Comparison of ENCODE assay signal across 22 cellular contexts in the genomic region with DNA sequence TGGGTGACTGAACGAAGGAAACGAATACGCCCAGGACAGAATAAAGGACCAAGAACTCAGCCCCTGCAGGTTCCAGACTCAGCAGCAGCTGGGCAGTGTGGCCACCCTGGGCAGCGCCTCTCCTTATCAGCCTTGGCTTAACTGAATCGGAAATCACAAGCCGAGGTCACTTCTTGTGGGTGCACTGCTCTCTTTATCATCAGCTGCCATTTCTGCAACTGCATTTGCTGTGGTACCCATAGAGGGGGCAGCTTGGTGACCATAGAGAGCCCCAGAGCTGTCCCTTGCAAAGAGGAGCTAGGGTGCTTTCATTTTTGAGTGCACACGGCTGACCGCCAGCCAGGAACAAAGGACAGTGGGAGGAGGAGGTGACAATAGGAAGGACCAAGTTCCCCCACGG. TPM values are rescaled to one million over a fixed set of nuclear protein-coding genes. Genes with fewer than 3 reads are reported as not detected.
DNase-seq lines count a peak whose midpoint lies in the region; ATAC-seq, FAIRE-seq and TF ChIP-seq lines count a peak whose summit lies in the region.
"Had no signal": no experiment of that assay in that cellular context is flagged by ENCODE, and none has a peak within 500 bp of the region (broad histone marks: within the 10 kb centered on the region; RNA-seq: fewer than 3 reads in every experiment).

No MANE protein-coding gene starts in this region.

- H4K20me1 ChIP-seq in GM12878 (ENCODE audit: control insufficient read depth, insufficient read depth) (no peaks in the 10 kb centered on the region), smooth muscle cell (ENCODE audit: low read depth) (no peaks in the 10 kb centered on the region)

- H3K9me3 ChIP-seq in RWPE2 (ENCODE audit: severe bottlenecking) (no peaks in the 10 kb centered on the region), GM12878 (replicated peaks; ENCODE audit: control insufficient read depth, insufficient read depth, low read length) (no peaks in the 10 kb centered on the region), smooth muscle cell (replicated peaks; ENCODE audit: low read depth) (no peaks in the 10 kb centered on the region)
- H3K9me3 ChIP-seq: BLaER1 treated with 17β-estradiol and CSF1 and Interleukin-3, amounts not matched to agents 10 nM and 100 nM had no signal

- ATAC-seq in activated naive CD8-positive, alpha-beta T cell treated with anti-CD3 and anti-CD28 coated beads, Interleukin-2, amount 10 ng/mL, durations not matched to agents 7 days and 5 days (ENCODE audit: low read depth): no peak
- no peak for ATAC-seq in RWPE2 (ENCODE audit: low read depth)
- ATAC-seq in GM12878: no peak
- no peak for ATAC-seq in stimulated activated memory B cell treated with anti-CD40 and anti-IgM and Interleukin-4, amounts not matched to agents 10 μg/mL and 1 μg/mL and 100 μg/mL, for 72 hours
- no peak for ATAC-seq in HG02610 (IDR thresholded peaks at IDR 0.05; ENCODE audit: unreplicated experiment)
- ATAC-seq: Panc1 had no signal

- POLR2A ChIA-PET in activated naive CD8-positive, alpha-beta T cell treated with anti-CD3 and anti-CD28 coated beads, Interleukin-2, amount 10 ng/mL, durations not matched to agents 7 days and 5 days (lab: Charles Lee): interaction anchor here (1.3 kb wide), 1 partner anchor 12 kb away, joined by 6 read pairs; no protein-coding TSS in a partner anchor
- POLR2A ChIA-PET in GM12878 (lab: Charles Lee): interaction anchor here (0.7 to 4.7 kb wide), 7 partner anchors 12 to 62 kb away, joined by 3 to 45 read pairs (median 6); no protein-coding TSS in a partner anchor

- H3K36me3 ChIP-seq in RWPE2 (ENCODE audit: low read depth): no peaks in the 10 kb centered on the region
- no peaks in the 10 kb centered on the region; a peak in 2 of 4 replicates for H3K36me3 ChIP-seq in GM12878 (ENCODE audit: control insufficient read depth in 2 of 2, insufficient read depth in 2 of 2, low read length in 1 of 2)
- H3K36me3 ChIP-seq in smooth muscle cell (ENCODE audit: low read depth): no peaks in the 10 kb centered on the region

- H3F3A ChIP-seq in smooth muscle cell (ENCODE audit: low read depth): no peaks in the 10 kb centered on the region

- no peaks in the 10 kb centered on the region for H3K27me3 Mint-ChIP-seq in activated naive CD8-positive, alpha-beta T cell treated with anti-CD3 and anti-CD28 coated beads, Interleukin-2, amount 10 ng/mL, durations not matched to agents 7 days and 5 days
- peaks cover 4% of the 10 kb centered on the region for H3K27me3 Mint-ChIP-seq in activated naive CD8-positive, alpha-beta T cell treated with anti-CD3 and anti-CD28 coated beads for 36 hours
- H3K27me3 Mint-ChIP-seq in stimulated activated memory B cell treated with anti-CD40 and anti-IgM and Interleukin-4, amounts not matched to agents 10 μg/mL and 1 μg/mL and 100 μg/mL, for 72 hours: no peaks in the 10 kb centered on the region
- H3K27me3 Mint-ChIP-seq: CD8-positive, alpha-beta memory T cell had no signal

- CTCF ChIA-PET in GM12878 (lab: Yijun Ruan, JAX): interaction anchor here (1.1 to 7.9 kb wide), 4 partner anchors 12 to 128 kb away, joined by 4 to 100 read pairs (median 6); no protein-coding TSS in a partner anchor

- 94% methylated on average over 9 of the region's 9 CpGs for WGBS in GM12878 (ENCODE audit: insufficient coverage, insufficient replicate concordance, low lambda C conversion rate, missing lambda C conversion rate)
- WGBS in smooth muscle cell (ENCODE audit: low lambda C conversion rate): 79% methylated on average over 9 of the region's 9 CpGs

- intact Hi-C loops in GM12878 (cut with micrococcal nuclease; ENCODE audit: unreplicated experiment): no loop called here

- in situ Hi-C loops in GM12878 (cut with MboI): no loop called here

- no peaks in the 10 kb centered on the region for H3K9me3 Mint-ChIP-seq in activated naive CD8-positive, alpha-beta T cell treated with anti-CD3 and anti-CD28 coated beads, Interleukin-2, amount 10 ng/mL, durations not matched to agents 7 days and 5 days
- H3K9me3 Mint-ChIP-seq in activated naive CD8-positive, alpha-beta T cell treated with anti-CD3 and anti-CD28 coated beads for 36 hours: no peaks in the 10 kb centered on the region
- no peaks in the 10 kb centered on the region for H3K9me3 Mint-ChIP-seq in stimulated activated memory B cell treated with anti-CD40 and anti-IgM and Interleukin-4, amounts not matched to agents 10 μg/mL and 1 μg/mL and 100 μg/mL, for 72 hours
- H3K9me3 Mint-ChIP-seq: CD8-positive, alpha-beta memory T cell had no signal

- H3K4me3 Mint-ChIP-seq in activated naive CD8-positive, alpha-beta T cell treated with anti-CD3 and anti-CD28 coated beads, Interleukin-2, amount 10 ng/mL, durations not matched to agents 7 days and 5 days: no peak overlapping the region
- H3K4me3 Mint-ChIP-seq in activated naive CD8-positive, alpha-beta T cell treated with anti-CD3 and anti-CD28 coated beads for 36 hours: no peak overlapping the region
- no peak overlapping the region for H3K4me3 Mint-ChIP-seq in stimulated activated memory B cell treated with anti-CD40 and anti-IgM and Interleukin-4, amounts not matched to agents 10 μg/mL and 1 μg/mL and 100 μg/mL, for 72 hours
- H3K4me3 Mint-ChIP-seq: HFFc6 had no signal

- H3K9ac ChIP-seq in GM12878 (ENCODE audit: control insufficient read depth, insufficient read depth, low read length): no peak overlapping the region
- no peak overlapping the region for H3K9ac ChIP-seq in smooth muscle cell (ENCODE audit: low read depth)
- H3K9ac ChIP-seq: BLaER1 treated with 17β-estradiol and CSF1 and Interleukin-3, amounts not matched to agents 10 nM and 100 nM; KMS-11 had no signal

- no peaks in the 10 kb centered on the region for H3K4me1 ChIP-seq in RWPE2 (ENCODE audit: insufficient read depth, poor library complexity, severe bottlenecking)
- peaks cover 30% of the 10 kb centered on the region for H3K4me1 ChIP-seq in GM12878 (ENCODE audit: control insufficient read depth, insufficient read depth, low read length)
- H3K4me1 ChIP-seq in smooth muscle cell (ENCODE audit: low read depth): no peaks in the 10 kb centered on the region

- peak; percentile 10 for DNase-seq in activated naive CD8-positive, alpha-beta T cell treated with anti-CD3 and anti-CD28 coated beads, Interleukin-2, amount 10 ng/mL, durations not matched to agents 7 days and 5 days
- DNase-seq in activated naive CD8-positive, alpha-beta T cell treated with anti-CD3 and anti-CD28 coated beads for 36 hours: no peak
- DNase-seq in RWPE2 (ENCODE audit: low spot score) (peak; percentile 17), GM12878 (ENCODE audit: low read depth, low spot score) (no peak), smooth muscle cell (lab: John Stamatoyannopoulos, UW; ENCODE audit: unreplicated experiment) (no peak)
- DNase-seq: GDM1, HFFc6, NCI-H1436 treated with DMSO at 0.1 percent for 48 hours, NCI-H2029 treated with DMSO at 0.1 percent for 48 hours, NCI-H2171 treated with DMSO at 0.1 percent for 48 hours, NCI-H774, SHP77 had no signal

- no TSS peak for BruUV-seq in GM12878 (replicated peaks; lab: Mats Ljungman, UMichigan)

- H3K27me3 ChIP-seq in RWPE2 (ENCODE audit: insufficient read depth, poor library complexity, severe bottlenecking) (no peaks in the 10 kb centered on the region), GM12878 (replicated peaks in 1 of 2; ENCODE audit: control insufficient read depth in 2 of 2, insufficient read depth in 2 of 2, low read length in 1 of 2) (no peaks in the 10 kb centered on the region), smooth muscle cell (ENCODE audit: low read depth) (peaks cover 15% of the 10 kb centered on the region)
- H3K27me3 ChIP-seq: BLaER1 treated with 17β-estradiol and CSF1 and Interleukin-3, amounts not matched to agents 10 nM and 100 nM had no signal

- H2AFZ ChIP-seq in GM12878 (ENCODE audit: control insufficient read depth, low read depth, low read length): no peak overlapping the region
- no peak overlapping the region for H2AFZ ChIP-seq in smooth muscle cell (ENCODE audit: low read depth)

- no peak overlapping the region for H3K27ac Mint-ChIP-seq in activated naive CD8-positive, alpha-beta T cell treated with anti-CD3 and anti-CD28 coated beads, Interleukin-2, amount 10 ng/mL, durations not matched to agents 7 days and 5 days
- H3K27ac Mint-ChIP-seq in activated naive CD8-positive, alpha-beta T cell treated with anti-CD3 and anti-CD28 coated beads for 36 hours: no peak overlapping the region
- H3K27ac Mint-ChIP-seq in stimulated activated memory B cell treated with anti-CD40 and anti-IgM and Interleukin-4, amounts not matched to agents 10 μg/mL and 1 μg/mL and 100 μg/mL, for 72 hours: peak overlapping the region; percentile 73
- H3K27ac Mint-ChIP-seq: HFFc6 had no signal

- H3K79me2 ChIP-seq in GM12878 (ENCODE audit: control insufficient read depth, insufficient read depth, low read length): peaks cover 40% of the 10 kb centered on the region
- no peaks in the 10 kb centered on the region for H3K79me2 ChIP-seq in smooth muscle cell (ENCODE audit: low read depth)

- H3K27ac ChIP-seq in RWPE2 (ENCODE audit: poor library complexity, severe bottlenecking) (no peak overlapping the region), GM12878 (ENCODE audit: control insufficient read depth, insufficient read depth) (0 out of 2 replicates have a peak overlapping the region, but pooled peaks have one; percentile 16), smooth muscle cell (ENCODE audit: low read depth) (no peak overlapping the region)
- H3K27ac ChIP-seq: KMS-11 had no signal

- SMC1A ChIA-PET in GM12878 (lab: Charles Lee; ENCODE audit: uncharacterized antibody, unreplicated experiment): interaction anchor here (0.9 to 10.6 kb wide), 12 partner anchors 10 to 92 kb away, joined by 3 to 132 read pairs (median 6); no protein-coding TSS in a partner anchor

- H3K4me2 ChIP-seq in GM12878 (ENCODE audit: control insufficient read depth, insufficient read depth): no peak overlapping the region
- H3K4me2 ChIP-seq in smooth muscle cell: no peak overlapping the region
- H3K4me2 ChIP-seq: KMS-11 had no signal

- no peak for TF ChIP-seq CTCF in RWPE2 (IDR thresholded peaks at IDR 0.05; ENCODE audit: poor library complexity, severe bottlenecking)
- TF ChIP-seq CTCF in GM12878 (IDR thresholded peaks at IDR 0.05 in 2 of 3, conservative IDR thresholded peaks at IDR 0.05 in 1 of 3; ENCODE audit: control insufficient read depth in 2 of 3, extremely low read depth in 1 of 3, insufficient read depth in 1 of 3, low read depth in 3 of 3, low read length in 3 of 3): no peak
- no peak for TF ChIP-seq CTCF in smooth muscle cell (IDR thresholded peaks at IDR 0.05; ENCODE audit: borderline replicate concordance, insufficient read depth, poor library complexity, severe bottlenecking)

- TF ChIP-seq RAD21 in GM12878 (IDR thresholded peaks at IDR 0.05; ENCODE audit: insufficient read depth, low read depth, low read length): no peak

- H3K4me1 Mint-ChIP-seq in activated naive CD8-positive, alpha-beta T cell treated with anti-CD3 and anti-CD28 coated beads, Interleukin-2, amount 10 ng/mL, durations not matched to agents 7 days and 5 days: peaks cover 35% of the 10 kb centered on the region
- H3K4me1 Mint-ChIP-seq in activated naive CD8-positive, alpha-beta T cell treated with anti-CD3 and anti-CD28 coated beads for 36 hours: peaks cover 22% of the 10 kb centered on the region
- peaks cover 54% of the 10 kb centered on the region for H3K4me1 Mint-ChIP-seq in stimulated activated memory B cell treated with anti-CD40 and anti-IgM and Interleukin-4, amounts not matched to agents 10 μg/mL and 1 μg/mL and 100 μg/mL, for 72 hours

- H3K36me3 Mint-ChIP-seq in activated naive CD8-positive, alpha-beta T cell treated with anti-CD3 and anti-CD28 coated beads, Interleukin-2, amount 10 ng/mL, durations not matched to agents 7 days and 5 days: peaks cover 8% of the 10 kb centered on the region
- no peaks in the 10 kb centered on the region for H3K36me3 Mint-ChIP-seq in activated naive CD8-positive, alpha-beta T cell treated with anti-CD3 and anti-CD28 coated beads for 36 hours
- no peaks in the 10 kb centered on the region for H3K36me3 Mint-ChIP-seq in stimulated activated memory B cell treated with anti-CD40 and anti-IgM and Interleukin-4, amounts not matched to agents 10 μg/mL and 1 μg/mL and 100 μg/mL, for 72 hours

- TF ChIP-seq EP300 in GM12878 (IDR thresholded peaks at IDR 0.05; ENCODE audit: borderline replicate concordance in 1 of 2, control insufficient read depth in 1 of 2, low read depth in 2 of 2, low read length in 2 of 2): no peak

- no peak for FAIRE-seq in GM12878 (lab: Jason Lieb, UNC)
- FAIRE-seq: A204.1 had no signal

- TF ChIP-seq POLR2A in GM12878 (IDR thresholded peaks at IDR 0.05; ENCODE audit: low read depth, low read length): no peak

- RAD21 ChIA-PET in GM12878 (lab: Charles Lee; ENCODE audit: unreplicated experiment): interaction anchor here (0.6 to 7.2 kb wide), 11 partner anchors 9 to 128 kb away, joined by 3 to 115 read pairs (median 5); no protein-coding TSS in a partner anchor

- no peak overlapping the region for H3K4me3 ChIP-seq in RWPE2 (ENCODE audit: severe bottlenecking)
- no peak overlapping the region for H3K4me3 ChIP-seq in GM12878
- H3K4me3 ChIP-seq in smooth muscle cell: no peak overlapping the region
- H3K4me3 ChIP-seq: BLaER1 treated with 17β-estradiol and CSF1 and Interleukin-3, amounts not matched to agents 10 nM and 100 nM had no signal

RNA-seq across cellular contexts. Expression of gene PIK3R6, which starts 1.9 kb away (rescaled TPM):
- 10 to 100 TPM; 15.8 to 18.5 TPM for total RNA-seq in activated naive CD8-positive, alpha-beta T cell treated with anti-CD3 and anti-CD28 coated beads, Interleukin-2, amount 10 ng/mL, durations not matched to agents 7 days and 5 days
- total RNA-seq in activated naive CD8-positive, alpha-beta T cell treated with anti-CD3 and anti-CD28 coated beads for 36 hours: 1 to 10 TPM in 1 of 2 experiments, under 1 TPM in 1; 0.88 to 1.0 TPM
- total RNA-seq in GM12878 (2013; cell fraction: nucleolus; rRNA removed): 293 and 314 TPM in 2 replicates
- total RNA-seq in GM12878 (2014; rRNA removed) (40.3 and 44.7 TPM in 2 replicates), GM12878 (2014; rRNA removed; fragmentation: Illumina TruSeq; extraction: Trizol) (26.4 and 27.9 TPM in 2 replicates), GM12878 (2021) (76.7 and 81.7 TPM in 2 replicates), smooth muscle cell (not detected in 2 replicates)
- polyA plus RNA-seq in GM12878 (2011; ENCODE audit: low read depth): 68.9 TPM
- polyA plus RNA-seq in GM12878 (2011; rRNA removed) (73.5 and 146 TPM in 2 replicates), GM12878 (2014; fragmentation: Illumina TruSeq; extraction: Trizol) (31.6 and 54.7 TPM in 2 replicates), GM12878 (2014; fragmentation: Nextera tagmentation; extraction: Ambion mirVana) (1 to 10 TPM; 6.7 to 7.4 TPM), GM12878 (2014; rRNA removed) (86.5 and 99.8 TPM in 2 replicates), GM12878 (2016; fragmentation: Nextera tagmentation; extraction: Ambion mirVana) (100 to 1,000 TPM; 103 to 109 TPM), smooth muscle cell (not detected in 2 replicates)
- 164 and 182 TPM in 2 replicates for polyA plus RNA-seq in GM12878 (2011; cell fraction: cytosol; rRNA removed)
- 666 and 871 TPM in 2 replicates for polyA plus RNA-seq in GM12878 (2011; cell fraction: nucleus; rRNA removed)
- polyA plus RNA-seq in GM12878 (2012): 144 and 184 TPM in 2 replicates
- polyA minus RNA-seq in GM12878 (2011; rRNA and poly(A)+ RNA removed): 99.0 and 156 TPM in 2 replicates
- 50.8 and 58.4 TPM in 2 replicates for polyA minus RNA-seq in GM12878 (2011; cell fraction: cytosol; rRNA and poly(A)+ RNA removed)
- polyA minus RNA-seq in GM12878 (2011; cell fraction: nucleus; rRNA and poly(A)+ RNA removed): 143 and 160 TPM in 2 replicates
- total RNA-seq: H4, HFFc6, M059J, NCI-H460 had no signal

Comparison
In these comparisons a context has a peak if more than half of its experiments do, and no peak if none do; other contexts are left out.
1. DNase-seq: peak in activated naive CD8-positive, alpha-beta T cell treated with anti-CD3 and anti-CD28 coated beads, Interleukin-2, amount 10 ng/mL, durations not matched to agents 7 days and 5 days (single experiment) and RWPE2 (single experiment); none in activated naive CD8-positive, alpha-beta T cell treated with anti-CD3 and anti-CD28 coated beads for 36 hours (single experiment), GM12878 (single experiment) and smooth muscle cell (single experiment).
2. RNA of gene PIK3R6, which starts 1.9 kb away (total RNA-seq): 26.4 to 314 TPM in GM12878 and 15.8 to 18.5 TPM in activated naive CD8-positive, alpha-beta T cell treated with anti-CD3 and anti-CD28 coated beads, Interleukin-2, amount 10 ng/mL, durations not matched to agents 7 days and 5 days; 0.88 to 1.0 TPM in activated naive CD8-positive, alpha-beta T cell treated with anti-CD3 and anti-CD28 coated beads for 36 hours and not detected in smooth muscle cell; every median in the first group is over 4 times any median in the second.